In genomic region chr19:49770529-49770928, GRCh38 we compare ENCODE assay signal across 1 cellular context.
TF ChIP-seq lines count a peak whose summit lies in the region.

No MANE protein-coding gene starts in this region.

TF ChIP-seq in K562, 482 proteins besides CTCF, POLR2A, EP300 and RAD21:
- TF ChIP-seq USF1 (CRISPR knock-in tag; IDR thresholded peaks at IDR 0.05) (peak; percentile 28; the same call in 1 of the 2 replicates), ZBTB1 (CRISPR knock-in tag; IDR thresholded peaks at IDR 0.05; ENCODE audit: borderline replicate concordance, low read depth) (no peak), STAT5A (IDR thresholded peaks at IDR 0.05; ENCODE audit: borderline replicate concordance, low read length) (no peak), CBFA2T2 (conservative IDR thresholded peaks at IDR 0.05) (peak; percentile 38; the same call in 1 of the 2 replicates), SMARCC2 (IDR thresholded peaks at IDR 0.05; ENCODE audit: low read depth) (no peak), NCOR1 (IDR thresholded peaks at IDR 0.05) (0 out of 2 replicates have a peak, but pooled peaks have one; percentile 6), TCF3 (CRISPR knock-in tag; IDR thresholded peaks at IDR 0.05) (peak; percentile 18; the same call in 1 of the 2 replicates), ARID1B (IDR thresholded peaks at IDR 0.05) (no peak), ZBTB49 (CRISPR knock-in tag; IDR thresholded peaks at IDR 0.05; ENCODE audit: borderline replicate concordance) (no peak), POLR2B (IDR thresholded peaks at IDR 0.05; ENCODE audit: low read depth, partially characterized antibody) (no peak), CCAR2 (IDR thresholded peaks at IDR 0.05; ENCODE audit: low read depth, low read length) (no peak), MEIS2 (IDR thresholded peaks at IDR 0.05; ENCODE audit: partially characterized antibody) (peak; percentile 18), ZNF384 (IDR thresholded peaks at IDR 0.05; ENCODE audit: low read depth, low read length) (no peak), MNT (conservative IDR thresholded peaks at IDR 0.05) (peak in 1 of 2 experiments; percentile 68; a peak in 3 of 4 replicates), GABPB2 (CRISPR knock-in tag; conservative IDR thresholded peaks at IDR 0.05) (no peak), ZNF146 (CRISPR knock-in tag; IDR thresholded peaks at IDR 0.05; ENCODE audit: unreplicated experiment) (peak; percentile 26), FUS (optimal IDR thresholded peaks at IDR 0.05; ENCODE audit: low read depth, low read length) (no peak), PHF20 (IDR thresholded peaks at IDR 0.05; ENCODE audit: partially characterized antibody) (no peak), BRF1 (IDR thresholded peaks at IDR 0.05; ENCODE audit: borderline replicate concordance, extremely low read depth, insufficient read length) (no peak), DDX20 (tag; IDR thresholded peaks at IDR 0.05; ENCODE audit: low read depth) (no peak), CBFA2T3 (IDR thresholded peaks at IDR 0.05) (peak; percentile 72), CUX1 (CRISPR knock-in tag; IDR thresholded peaks at IDR 0.05) (no peak), FOXK2 (conservative IDR thresholded peaks at IDR 0.05 in 1 of 2, IDR thresholded peaks at IDR 0.05 in 1 of 2; ENCODE audit: low read depth in 2 of 2) (peak; percentile 57 to 62; a peak in 3 of 4 replicates), GABPB1 (CRISPR knock-in tag; IDR thresholded peaks at IDR 0.05) (no peak), TAL1 (IDR thresholded peaks at IDR 0.05) (peak; percentile 46; the same call in 1 of the 2 replicates), SMC3 (conservative IDR thresholded peaks at IDR 0.05; ENCODE audit: insufficient read depth, low read depth, low read length) (no peak), CBX3 (IDR thresholded peaks at IDR 0.05; ENCODE audit: borderline replicate concordance in 1 of 2, low read length in 2 of 2) (no peak), MXI1 (IDR thresholded peaks at IDR 0.05; ENCODE audit: low read depth, low read length) (no peak)
- TF ChIP-seq, protein P1, sequence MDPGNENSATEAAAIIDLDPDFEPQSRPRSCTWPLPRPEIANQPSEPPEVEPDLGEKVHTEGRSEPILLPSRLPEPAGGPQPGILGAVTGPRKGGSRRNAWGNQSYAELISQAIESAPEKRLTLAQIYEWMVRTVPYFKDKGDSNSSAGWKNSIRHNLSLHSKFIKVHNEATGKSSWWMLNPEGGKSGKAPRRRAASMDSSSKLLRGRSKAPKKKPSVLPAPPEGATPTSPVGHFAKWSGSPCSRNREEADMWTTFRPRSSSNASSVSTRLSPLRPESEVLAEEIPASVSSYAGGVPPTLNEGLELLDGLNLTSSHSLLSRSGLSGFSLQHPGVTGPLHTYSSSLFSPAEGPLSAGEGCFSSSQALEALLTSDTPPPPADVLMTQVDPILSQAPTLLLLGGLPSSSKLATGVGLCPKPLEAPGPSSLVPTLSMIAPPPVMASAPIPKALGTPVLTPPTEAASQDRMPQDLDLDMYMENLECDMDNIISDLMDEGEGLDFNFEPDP (CRISPR knock-in tag; IDR thresholded peaks at IDR 0.05), result no peak
- TF ChIP-seq, protein P2, sequence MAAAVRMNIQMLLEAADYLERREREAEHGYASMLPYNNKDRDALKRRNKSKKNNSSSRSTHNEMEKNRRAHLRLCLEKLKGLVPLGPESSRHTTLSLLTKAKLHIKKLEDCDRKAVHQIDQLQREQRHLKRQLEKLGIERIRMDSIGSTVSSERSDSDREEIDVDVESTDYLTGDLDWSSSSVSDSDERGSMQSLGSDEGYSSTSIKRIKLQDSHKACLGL (CRISPR knock-in tag; IDR thresholded peaks at IDR 0.05; ENCODE audit: borderline replicate concordance, poor library complexity, severe bottlenecking), result no peak
- TF ChIP-seq, protein P3, sequence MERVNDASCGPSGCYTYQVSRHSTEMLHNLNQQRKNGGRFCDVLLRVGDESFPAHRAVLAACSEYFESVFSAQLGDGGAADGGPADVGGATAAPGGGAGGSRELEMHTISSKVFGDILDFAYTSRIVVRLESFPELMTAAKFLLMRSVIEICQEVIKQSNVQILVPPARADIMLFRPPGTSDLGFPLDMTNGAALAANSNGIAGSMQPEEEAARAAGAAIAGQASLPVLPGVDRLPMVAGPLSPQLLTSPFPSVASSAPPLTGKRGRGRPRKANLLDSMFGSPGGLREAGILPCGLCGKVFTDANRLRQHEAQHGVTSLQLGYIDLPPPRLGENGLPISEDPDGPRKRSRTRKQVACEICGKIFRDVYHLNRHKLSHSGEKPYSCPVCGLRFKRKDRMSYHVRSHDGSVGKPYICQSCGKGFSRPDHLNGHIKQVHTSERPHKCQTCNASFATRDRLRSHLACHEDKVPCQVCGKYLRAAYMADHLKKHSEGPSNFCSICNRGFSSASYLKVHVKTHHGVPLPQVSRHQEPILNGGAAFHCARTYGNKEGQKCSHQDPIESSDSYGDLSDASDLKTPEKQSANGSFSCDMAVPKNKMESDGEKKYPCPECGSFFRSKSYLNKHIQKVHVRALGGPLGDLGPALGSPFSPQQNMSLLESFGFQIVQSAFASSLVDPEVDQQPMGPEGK (CRISPR knock-in tag; IDR thresholded peaks at IDR 0.05; ENCODE audit: borderline replicate concordance), result no peak
- TF ChIP-seq, protein P4, sequence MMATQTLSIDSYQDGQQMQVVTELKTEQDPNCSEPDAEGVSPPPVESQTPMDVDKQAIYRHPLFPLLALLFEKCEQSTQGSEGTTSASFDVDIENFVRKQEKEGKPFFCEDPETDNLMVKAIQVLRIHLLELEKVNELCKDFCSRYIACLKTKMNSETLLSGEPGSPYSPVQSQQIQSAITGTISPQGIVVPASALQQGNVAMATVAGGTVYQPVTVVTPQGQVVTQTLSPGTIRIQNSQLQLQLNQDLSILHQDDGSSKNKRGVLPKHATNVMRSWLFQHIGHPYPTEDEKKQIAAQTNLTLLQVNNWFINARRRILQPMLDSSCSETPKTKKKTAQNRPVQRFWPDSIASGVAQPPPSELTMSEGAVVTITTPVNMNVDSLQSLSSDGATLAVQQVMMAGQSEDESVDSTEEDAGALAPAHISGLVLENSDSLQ (IDR thresholded peaks at IDR 0.05), result peak; percentile 24; the same call in 1 of the 2 replicates
- TF ChIP-seq, protein P5, sequence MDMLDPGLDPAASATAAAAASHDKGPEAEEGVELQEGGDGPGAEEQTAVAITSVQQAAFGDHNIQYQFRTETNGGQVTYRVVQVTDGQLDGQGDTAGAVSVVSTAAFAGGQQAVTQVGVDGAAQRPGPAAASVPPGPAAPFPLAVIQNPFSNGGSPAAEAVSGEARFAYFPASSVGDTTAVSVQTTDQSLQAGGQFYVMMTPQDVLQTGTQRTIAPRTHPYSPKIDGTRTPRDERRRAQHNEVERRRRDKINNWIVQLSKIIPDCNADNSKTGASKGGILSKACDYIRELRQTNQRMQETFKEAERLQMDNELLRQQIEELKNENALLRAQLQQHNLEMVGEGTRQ (CRISPR knock-in tag; IDR thresholded peaks at IDR 0.05), result 0 out of 2 replicates have a peak, but pooled peaks have one; percentile 25
